Comparison of ENCODE assay signal across 8 cellular contexts in the genomic region with DNA sequence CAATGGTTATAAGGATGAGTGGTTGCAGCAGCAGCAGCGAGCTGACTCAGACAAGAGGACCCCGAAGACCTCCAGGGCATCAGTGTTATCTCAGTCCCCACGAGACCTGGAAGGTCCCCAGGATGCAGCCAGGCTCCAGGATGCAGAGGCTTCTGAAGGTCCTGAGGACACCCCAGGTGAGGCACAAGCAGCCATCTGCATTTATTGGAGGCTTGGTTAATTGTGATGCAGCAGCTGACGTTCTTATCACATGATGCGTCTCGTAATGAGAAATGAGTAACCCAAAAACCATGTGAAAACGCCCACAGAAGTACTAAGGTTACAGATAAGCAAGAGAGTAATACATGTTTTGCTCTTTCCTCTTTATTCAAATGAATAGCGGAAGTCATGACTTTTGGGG. TPM values are rescaled to one million over a fixed set of nuclear protein-coding genes. Genes with fewer than 3 reads are reported as not detected.
DNase-seq lines count a peak whose midpoint lies in the region; ATAC-seq and TF ChIP-seq lines count a peak whose summit lies in the region.

No MANE protein-coding gene starts in this region.

- no peak overlapping the region for H3K9ac ChIP-seq in colonic mucosa (ENCODE audit: low read depth in 2 of 2, low read length in 2 of 2)

- DNase-seq in GM12864 (ENCODE audit: low read depth) (peak; percentile 39), SK-MEL-5 (ENCODE audit: low read depth, low spot score) (peak; percentile 25), glomerular visceral epithelial cell (ENCODE audit: extremely low spot score) (peak; percentile 44), colonic mucosa (no peak), AML-193 (lab: John Stamatoyannopoulos, UW) (no peak), DMS153 treated with DMSO at 0.1 percent for 48 hours (lab: John Stamatoyannopoulos, UW; ENCODE audit: unreplicated experiment) (no peak)
- DNase-seq in activated effector memory CD4-positive, alpha-beta T cell treated with Interleukin-2 at 50 U/mL for 16 hours, result no peak

- H3K27ac ChIP-seq in colonic mucosa, result no peak overlapping the region

- no peaks in the 10 kb centered on the region for H3K36me3 ChIP-seq in colonic mucosa

- ATAC-seq in HG02588 (IDR thresholded peaks at IDR 0.05; ENCODE audit: unreplicated experiment), result peak; percentile 73

- H3K4me1 ChIP-seq in colonic mucosa, result no peaks in the 10 kb centered on the region

- in situ Hi-C loops in SK-MEL-5 (cut with HindIII; ENCODE audit: low pct_unique_long_range_greater_than_20kb, low sequenced_read_pairs), result no loop called here

- no peaks in the 10 kb centered on the region for H3K9me3 ChIP-seq in colonic mucosa

- no peaks in the 10 kb centered on the region for H3K27me3 ChIP-seq in colonic mucosa

- intact Hi-C loops in colonic mucosa (cut with DNase I), result no loop called here

- TF ChIP-seq CTCF in GM12864 (IDR thresholded peaks at IDR 0.05; ENCODE audit: low read depth, low read length, missing control alignments) (no peak), colonic mucosa (IDR thresholded peaks at IDR 0.05) (no peak)

- H3K4me3 ChIP-seq in GM12864 (ENCODE audit: low read depth, low read length) (no peak overlapping the region), colonic mucosa (no peak overlapping the region)

RNA-seq across cellular contexts. Expression of a gene that starts 17.4 kb away (rescaled TPM):
- total RNA-seq in SK-MEL-5 (2014; rRNA removed; shearing (Covaris generic)), result 0.48 and 0.79 TPM in 2 replicates
- polyA plus RNA-seq in SK-MEL-5 (2015; cell fraction: cytosol; rRNA removed), result 0.19 and 0.52 TPM in 2 replicates
- polyA plus RNA-seq in SK-MEL-5 (2015; cell fraction: nucleus; rRNA removed), result 1.3 and 8.4 TPM in 2 replicates
- total RNA-seq in colonic mucosa, result under 1 TPM in 1 of 2 donors, not detected in 1; 0.24 TPM

RNA-seq across cellular contexts. Expression of a gene that starts 23.8 kb away (rescaled TPM):
- total RNA-seq in SK-MEL-5 (2014; rRNA removed; shearing (Covaris generic)), result 0.45 TPM in 1 of 2 replicates, not detected in the other
- not detected in 2 replicates for polyA plus RNA-seq in SK-MEL-5 (2015; cell fraction: cytosol; rRNA removed)
- 8.3 and 11.1 TPM in 2 replicates for polyA plus RNA-seq in SK-MEL-5 (2015; cell fraction: nucleus; rRNA removed)
- total RNA-seq in colonic mucosa, result not detected

RNA-seq across cellular contexts. Expression of a gene that starts 36.3 kb away (rescaled TPM):
- 140 and 162 TPM in 2 replicates for total RNA-seq in SK-MEL-5 (2014; rRNA removed; shearing (Covaris generic))
- polyA plus RNA-seq in SK-MEL-5 (2015; cell fraction: cytosol; rRNA removed), result 332 and 400 TPM in 2 replicates
- 1,097 and 1,145 TPM in 2 replicates for polyA plus RNA-seq in SK-MEL-5 (2015; cell fraction: nucleus; rRNA removed)
- total RNA-seq in colonic mucosa, result 10 to 100 TPM; 34.0 to 41.9 TPM

Comparison
In these comparisons a context has a peak if more than half of its experiments do, and no peak if none do; other contexts are left out.
1. DNase-seq: peak in GM12864 (single experiment), SK-MEL-5 (single experiment) and glomerular visceral epithelial cell (single experiment); none in colonic mucosa (single experiment), AML-193 (0 of 2), activated effector memory CD4-positive, alpha-beta T cell treated with Interleukin-2 at 50 U/mL for 16 hours (single experiment) and DMS153 treated with DMSO at 0.1 percent for 48 hours (single experiment).